ENCODE assay signal across 4 cellular contexts in the genomic region with DNA sequence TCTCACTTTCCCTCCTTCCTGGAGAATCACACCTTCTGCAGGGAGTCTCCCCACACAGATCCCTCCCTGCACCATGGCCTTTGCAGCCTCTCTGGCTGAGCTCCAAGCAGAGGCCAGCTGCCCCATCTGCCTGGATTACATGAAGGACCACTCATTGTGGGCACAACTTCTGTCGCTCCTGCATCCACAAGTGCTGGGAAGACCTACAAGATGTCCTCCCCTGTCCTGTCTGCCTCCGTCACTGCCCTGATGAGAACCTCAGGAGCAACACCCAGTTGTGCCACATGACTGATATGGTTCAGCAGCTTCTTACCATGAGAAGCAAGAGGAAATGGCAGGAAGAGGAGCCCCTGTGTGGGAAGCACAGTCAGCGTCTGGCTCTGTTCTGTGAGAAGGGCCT. TPM values are rescaled to one million over a fixed set of nuclear protein-coding genes. Genes with fewer than 3 reads are reported as not detected.
"Had no signal": no experiment of that assay in that cellular context is flagged by ENCODE, and none has a peak within 500 bp of the region (broad histone marks: within the 10 kb centered on the region; RNA-seq: fewer than 3 reads in every experiment).

No MANE protein-coding gene starts in this region.

RNA-seq across cellular contexts. Expression of gene TRIM61, which starts 29.5 kb away (rescaled TPM):
- total RNA-seq: ascending aorta, dermis microvascular lymphatic vessel endothelial cell, epithelial cell of proximal tubule, esophagus mucosa had no signal
